ENCODE assay signal across 10 cellular contexts in genomic region chr17:66904760-66905637, GRCh38. TPM values are rescaled to one million over a fixed set of nuclear protein-coding genes. Genes with fewer than 3 reads are reported as not detected.
DNase-seq lines count a peak whose midpoint lies in the region; ATAC-seq and TF ChIP-seq lines count a peak whose summit lies in the region.
"Had no signal": no experiment of that assay in that cellular context is flagged by ENCODE, and none has a peak within 500 bp of the region (broad histone marks: within the 10 kb centered on the region; RNA-seq: fewer than 3 reads in every experiment).

No MANE protein-coding gene starts in this region.

- TF ChIP-seq CTCF in cardiac muscle cell (IDR thresholded peaks at IDR 0.05; ENCODE audit: low read depth, low read length) (no peak), mucosa of descending colon (IDR thresholded peaks at IDR 0.05) (no peak)

- H3K27ac Mint-ChIP-seq in stimulated activated effector memory CD8-positive, alpha-beta T cell treated with anti-CD3 and anti-CD28 coated beads, Interleukin-12 subunit alpha, Interleukin-12 subunit beta, amount 100 ng/mL, for 72 hours: no peak overlapping the region
- H3K27ac Mint-ChIP-seq: activated CD8-positive, alpha-beta memory T cell treated with anti-CD3 and anti-CD28 coated beads, Interleukin-2, amount 10 ng/mL, durations not matched to agents 7 days and 5 days had no signal

- DNase-seq in LHCN-M2 (ENCODE audit: low read depth): peak; percentile 27
- peak; percentile 40 to 54 for DNase-seq in SJCRH30
- peak; percentile 67 to 92 for DNase-seq in cardiac muscle cell (ENCODE audit: low read depth in 1 of 2, low spot score in 1 of 2)
- DNase-seq in stimulated activated effector memory CD8-positive, alpha-beta T cell treated with anti-CD3 and anti-CD28 coated beads, Interleukin-12 subunit alpha, Interleukin-12 subunit beta, amount 100 ng/mL, for 72 hours (ENCODE audit: low spot score in 2 of 2): no peak
- no peak for DNase-seq in NAMALWA (ENCODE audit: low spot score)
- no peak for DNase-seq in mucosa of descending colon
- DNase-seq: activated CD8-positive, alpha-beta memory T cell treated with anti-CD3 and anti-CD28 coated beads, Interleukin-2, amount 10 ng/mL, durations not matched to agents 7 days and 5 days had no signal

- no peak overlapping the region for H3K27ac ChIP-seq in SJCRH30
- peak overlapping the region; percentile 7 for H3K27ac ChIP-seq in cardiac muscle cell

- H3K4me1 ChIP-seq in SJCRH30: peaks cover 9% of the 10 kb centered on the region; the same call in 1 of the 2 replicates
- peaks cover 9% of the 10 kb centered on the region for H3K4me1 ChIP-seq in cardiac muscle cell (ENCODE audit: low read depth)
- H3K4me1 ChIP-seq in skeletal muscle satellite cell (ENCODE audit: control insufficient read depth, insufficient read depth, low read length): peaks cover 12% of the 10 kb centered on the region
- no peaks in the 10 kb centered on the region for H3K4me1 ChIP-seq in mucosa of descending colon (ENCODE audit: low read depth)

- H3K9me3 ChIP-seq in SJCRH30 (replicated peaks) (no peaks in the 10 kb centered on the region), cardiac muscle cell (ENCODE audit: low read depth) (no peaks in the 10 kb centered on the region), skeletal muscle satellite cell (replicated peaks; ENCODE audit: low read length) (no peaks in the 10 kb centered on the region), mucosa of descending colon (no peaks in the 10 kb centered on the region)
- H3K9me3 ChIP-seq: gastroesophageal sphincter had no signal

- no peak overlapping the region for H3K9ac ChIP-seq in skeletal muscle satellite cell (ENCODE audit: low read depth, low read length)

- intact Hi-C loops in mucosa of descending colon (cut with DNase I, micrococcal nuclease): loop anchor here (5.0 kb wide), 2 partner anchors 188 to 193 kb away; no protein-coding TSS in a partner anchor

- peak overlapping the region; percentile 32 for H3K4me2 ChIP-seq in skeletal muscle satellite cell (ENCODE audit: low read length)

- H3K27me3 ChIP-seq in SJCRH30 (no peaks in the 10 kb centered on the region), cardiac muscle cell (no peaks in the 10 kb centered on the region), skeletal muscle satellite cell (ENCODE audit: control insufficient read depth, insufficient read depth, low read length) (peaks cover 45% of the 10 kb centered on the region)

- peaks cover 6% of the 10 kb centered on the region for H3K4me1 Mint-ChIP-seq in stimulated activated effector memory CD8-positive, alpha-beta T cell treated with anti-CD3 and anti-CD28 coated beads, Interleukin-12 subunit alpha, Interleukin-12 subunit beta, amount 100 ng/mL, for 72 hours

- H3K36me3 ChIP-seq in SJCRH30 (no peaks in the 10 kb centered on the region), cardiac muscle cell (no peaks in the 10 kb centered on the region), skeletal muscle satellite cell (ENCODE audit: insufficient read depth, low read length) (no peaks in the 10 kb centered on the region), mucosa of descending colon (ENCODE audit: low read depth) (no peaks in the 10 kb centered on the region)
- H3K36me3 ChIP-seq: gastroesophageal sphincter had no signal

- H3K4me3 ChIP-seq in SJCRH30 (no peak overlapping the region), cardiac muscle cell (no peak overlapping the region), skeletal muscle satellite cell (ENCODE audit: low read length) (no peak overlapping the region), mucosa of descending colon (no peak overlapping the region)
- H3K4me3 ChIP-seq: gastroesophageal sphincter had no signal

- no peaks in the 10 kb centered on the region for H3K9me3 Mint-ChIP-seq in stimulated activated effector memory CD8-positive, alpha-beta T cell treated with anti-CD3 and anti-CD28 coated beads, Interleukin-12 subunit alpha, Interleukin-12 subunit beta, amount 100 ng/mL, for 72 hours

- no peaks in the 10 kb centered on the region for H3K36me3 Mint-ChIP-seq in stimulated activated effector memory CD8-positive, alpha-beta T cell treated with anti-CD3 and anti-CD28 coated beads, Interleukin-12 subunit alpha, Interleukin-12 subunit beta, amount 100 ng/mL, for 72 hours
- H3K36me3 Mint-ChIP-seq: activated CD8-positive, alpha-beta memory T cell treated with anti-CD3 and anti-CD28 coated beads, Interleukin-2, amount 10 ng/mL, durations not matched to agents 7 days and 5 days had no signal

- no peak for ATAC-seq in stimulated activated effector memory CD8-positive, alpha-beta T cell treated with anti-CD3 and anti-CD28 coated beads, Interleukin-12 subunit alpha, Interleukin-12 subunit beta, amount 100 ng/mL, for 72 hours
- ATAC-seq in mucosa of descending colon (no peak), GM18867 (IDR thresholded peaks at IDR 0.05; ENCODE audit: unreplicated experiment) (no peak)
- ATAC-seq: activated CD8-positive, alpha-beta memory T cell treated with anti-CD3 and anti-CD28 coated beads, Interleukin-2, amount 10 ng/mL, durations not matched to agents 7 days and 5 days; gastroesophageal sphincter had no signal

- H3K4me3 Mint-ChIP-seq in stimulated activated effector memory CD8-positive, alpha-beta T cell treated with anti-CD3 and anti-CD28 coated beads, Interleukin-12 subunit alpha, Interleukin-12 subunit beta, amount 100 ng/mL, for 72 hours: no peak overlapping the region
- H3K4me3 Mint-ChIP-seq: activated CD8-positive, alpha-beta memory T cell treated with anti-CD3 and anti-CD28 coated beads, Interleukin-2, amount 10 ng/mL, durations not matched to agents 7 days and 5 days had no signal

RNA-seq across cellular contexts. Expression of gene CACNG4, which starts 59.5 kb away (rescaled TPM):
- total RNA-seq in LHCN-M2 (2014; rRNA removed) (not detected in 2 replicates), cardiac muscle cell (1.2 and 2.2 TPM in 2 replicates), mucosa of descending colon (under 1 TPM; 0.07 to 0.47 (median 0.26) TPM)
- not detected for polyA plus RNA-seq in LHCN-M2 (2012)
- 0.30 and 0.49 TPM in 2 replicates for total RNA-seq in SJCRH30 (2014; rRNA removed; shearing (Covaris generic))
- 1.2 and 3.0 TPM in 2 replicates for polyA plus RNA-seq in cardiac muscle cell
- not detected in 2 replicates for total RNA-seq in skeletal muscle satellite cell (2012; rRNA removed)
- total RNA-seq: activated CD8-positive, alpha-beta memory T cell treated with anti-CD3 and anti-CD28 coated beads, Interleukin-2, amount 10 ng/mL, durations not matched to agents 7 days and 5 days had no signal

Comparison
In these comparisons a context has a peak if more than half of its experiments do, and no peak if none do; other contexts are left out.
1. DNase-seq: peak in LHCN-M2 (single experiment), SJCRH30 (2 of 2) and cardiac muscle cell (2 of 2); none in stimulated activated effector memory CD8-positive, alpha-beta T cell treated with anti-CD3 and anti-CD28 coated beads, Interleukin-12 subunit alpha, Interleukin-12 subunit beta, amount 100 ng/mL, for 72 hours (0 of 2), NAMALWA (single experiment) and mucosa of descending colon (0 of 3).